Comparison of ENCODE assay signal across 14 cellular contexts in the genomic region with DNA sequence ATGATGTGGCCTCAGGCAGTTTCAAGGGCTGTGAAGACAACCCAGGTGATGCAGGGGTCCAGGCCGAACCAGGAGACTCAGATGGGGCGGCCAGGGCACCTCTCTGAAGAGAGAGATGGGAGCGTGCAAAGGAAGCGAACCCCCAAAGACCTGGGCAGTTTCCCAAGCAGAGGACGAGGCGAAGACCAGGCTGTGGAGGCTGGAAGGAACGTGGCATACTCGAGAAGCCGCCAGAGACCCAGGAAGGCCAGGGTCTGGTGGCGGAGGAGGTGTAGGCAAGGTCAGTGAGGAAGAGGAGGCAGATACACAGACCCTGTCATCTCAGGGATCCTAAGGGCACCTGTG. TPM values are rescaled to one million over a fixed set of nuclear protein-coding genes. Genes with fewer than 3 reads are reported as not detected.
DNase-seq lines count a peak whose midpoint lies in the region; ATAC-seq and TF ChIP-seq lines count a peak whose summit lies in the region.
"Had no signal": no experiment of that assay in that cellular context is flagged by ENCODE, and none has a peak within 500 bp of the region (broad histone marks: within the 10 kb centered on the region; RNA-seq: fewer than 3 reads in every experiment).

No MANE protein-coding gene starts in this region.

- no peak for TF ChIP-seq POLR2A in IMR-90 (IDR thresholded peaks at IDR 0.05; ENCODE audit: low read depth, low read length)

- CTCF ChIA-PET in IMR-90 (lab: Yijun Ruan, JAX) (interaction anchor here (0.6 kb wide), 2 partner anchors 228 to 955 kb away, joined by 3 read pairs; no protein-coding TSS in a partner anchor), Calu3 (lab: Charles Lee) (no interaction called here)

- no peak overlapping the region for H3K4me3 ChIP-seq in IMR-90 (ENCODE audit: insufficient read depth, low read depth, low read length)
- H3K4me3 ChIP-seq in RWPE2 (ENCODE audit: severe bottlenecking), result no peak overlapping the region
- no peak overlapping the region for H3K4me3 ChIP-seq in mesenchymal stem cell (ENCODE audit: insufficient read depth in 1 of 2, low read depth in 1 of 2, low read length in 2 of 2)
- H3K4me3 ChIP-seq: HAP-1 had no signal

- H2BK20ac ChIP-seq in IMR-90 (ENCODE audit: low read depth, low read length), result no peak overlapping the region

- H3K36me3 Mint-ChIP-seq in dendritic cell treated with granulocyte-macrophage colony-stimulating factor and Interleukin-4, amounts not matched to agents 40 ng/mL and 50 ng/mL, for 4 days (ENCODE audit: low read depth), result no peaks in the 10 kb centered on the region
- no peaks in the 10 kb centered on the region for H3K36me3 Mint-ChIP-seq in Calu3 (ENCODE audit: insufficient read depth, unreplicated experiment)
- H3K36me3 Mint-ChIP-seq: CD4-positive, alpha-beta memory T cell had no signal

- no peaks in the 10 kb centered on the region for H4K20me1 ChIP-seq in IMR-90 (ENCODE audit: insufficient read depth, low read length)

- H3K4me2 ChIP-seq in IMR-90 (ENCODE audit: low read depth, low read length) (no peak overlapping the region), mesenchymal stem cell (ENCODE audit: low read length, poor library complexity, severe bottlenecking) (no peak overlapping the region)

- no peak overlapping the region for H3K14ac ChIP-seq in IMR-90 (replicated peaks; ENCODE audit: low read depth, low read length)
- H3K14ac ChIP-seq in mesenchymal stem cell (ENCODE audit: low read length in 2 of 2), result no peak overlapping the region

- intact Hi-C loops in IMR-90 (cut with micrococcal nuclease), result no loop called here
- intact Hi-C loops in dendritic cell treated with granulocyte-macrophage colony-stimulating factor and Interleukin-4, amounts not matched to agents 40 ng/mL and 50 ng/mL, for 4 days (cut with micrococcal nuclease), result no loop called here
- intact Hi-C loops in Calu3 (cut with micrococcal nuclease; ENCODE audit: unreplicated experiment), result no loop called here

- H2AK5ac ChIP-seq in IMR-90 (ENCODE audit: low read depth, low read length) (peak overlapping the region; percentile 81), mesenchymal stem cell (ENCODE audit: low read length, severe bottlenecking) (peak overlapping the region; percentile 25)

- H3K27me3 Mint-ChIP-seq in dendritic cell treated with granulocyte-macrophage colony-stimulating factor and Interleukin-4, amounts not matched to agents 40 ng/mL and 50 ng/mL, for 4 days, result peaks cover 25% of the 10 kb centered on the region
- no peaks in the 10 kb centered on the region for H3K27me3 Mint-ChIP-seq in Calu3 (ENCODE audit: unreplicated experiment)
- H3K27me3 Mint-ChIP-seq: CD4-positive, alpha-beta memory T cell had no signal

- H4K91ac ChIP-seq in IMR-90 (ENCODE audit: insufficient read depth, low read depth, low read length), result peak overlapping the region; percentile 24; the same call in 1 of the 2 replicates
- no peak overlapping the region for H4K91ac ChIP-seq in mesenchymal stem cell (ENCODE audit: low read length)

- no peak overlapping the region for H3K4me3 Mint-ChIP-seq in dendritic cell treated with granulocyte-macrophage colony-stimulating factor and Interleukin-4, amounts not matched to agents 40 ng/mL and 50 ng/mL, for 4 days
- H3K4me3 Mint-ChIP-seq in Calu3 (ENCODE audit: low read depth, unreplicated experiment), result no peak overlapping the region
- H3K4me3 Mint-ChIP-seq: CD4-positive, alpha-beta memory T cell had no signal

- no peak overlapping the region for H2AK9ac ChIP-seq in IMR-90 (replicated peaks; ENCODE audit: low read depth, low read length, poor library complexity)

- peak overlapping the region; percentile 19; the same call in 1 of the 2 replicates for H3K4ac ChIP-seq in IMR-90 (ENCODE audit: low read depth, low read length)
- peak overlapping the region in 1 of 2 experiments; percentile 24 for H3K4ac ChIP-seq in mesenchymal stem cell (ENCODE audit: low read depth in 1 of 2, low read length in 2 of 2)

- peaks cover 33% of the 10 kb centered on the region for H3K4me1 ChIP-seq in IMR-90 (ENCODE audit: control insufficient read depth, insufficient read depth, low read length)
- peaks cover 33% of the 10 kb centered on the region for H3K4me1 ChIP-seq in RWPE2 (ENCODE audit: insufficient read depth, poor library complexity, severe bottlenecking)
- H3K4me1 ChIP-seq in mesenchymal stem cell (ENCODE audit: control insufficient read depth, insufficient read depth, low read depth, low read length), result peaks cover 52% of the 10 kb centered on the region
- H3K4me1 ChIP-seq: BE2C, HAP-1 had no signal

- H3K9me3 Mint-ChIP-seq in dendritic cell treated with granulocyte-macrophage colony-stimulating factor and Interleukin-4, amounts not matched to agents 40 ng/mL and 50 ng/mL, for 4 days, result no peaks in the 10 kb centered on the region
- H3K9me3 Mint-ChIP-seq in Calu3 (ENCODE audit: low read depth, unreplicated experiment), result no peaks in the 10 kb centered on the region
- H3K9me3 Mint-ChIP-seq: CD4-positive, alpha-beta memory T cell had no signal

- H3K79me1 ChIP-seq in IMR-90 (ENCODE audit: low read depth in 1 of 2, low read length in 2 of 2) (peaks cover 14 to 94% of the 10 kb centered on the region in 2 experiments), mesenchymal stem cell (replicated peaks; ENCODE audit: low read length, poor library complexity, severe bottlenecking) (peaks cover 1% of the 10 kb centered on the region)

- POLR2A ChIA-PET in IMR-90 (lab: Charles Lee; ENCODE audit: unreplicated experiment), result no interaction called here

- H3K27ac ChIP-seq in IMR-90 (ENCODE audit: insufficient read depth, low read length) (no peak overlapping the region), RWPE2 (ENCODE audit: poor library complexity, severe bottlenecking) (peak overlapping the region; percentile 100), mesenchymal stem cell (ENCODE audit: low read length, poor library complexity, severe bottlenecking) (no peak overlapping the region)
- H3K27ac ChIP-seq: C4-2B had no signal

- H3K9ac ChIP-seq in IMR-90 (ENCODE audit: low read depth, low read length), result no peak overlapping the region
- no peak overlapping the region for H3K9ac ChIP-seq in mesenchymal stem cell (ENCODE audit: low read length)

- in situ Hi-C loops in IMR-90 (cut with MboI; ENCODE audit: low sequenced_read_pairs), result no loop called here

- H3K36me3 ChIP-seq in IMR-90 (ENCODE audit: control insufficient read depth, insufficient read depth, low read length) (no peaks in the 10 kb centered on the region), RWPE2 (ENCODE audit: low read depth) (peaks cover 53% of the 10 kb centered on the region), mesenchymal stem cell (ENCODE audit: control insufficient read depth in 1 of 2, insufficient read depth in 2 of 2, low read depth in 1 of 2, low read length in 2 of 2) (peaks cover 32 to 50% of the 10 kb centered on the region in 2 experiments)
- H3K36me3 ChIP-seq: BE2C, HAP-1 had no signal

- H3K18ac ChIP-seq in IMR-90 (ENCODE audit: low read depth, low read length), result no peak overlapping the region
- H3K18ac ChIP-seq in mesenchymal stem cell (ENCODE audit: low read depth in 1 of 2, low read length in 2 of 2), result no peak overlapping the region

- peak overlapping the region; percentile 0; the same call in 1 of the 2 replicates for H2BK120ac ChIP-seq in IMR-90 (ENCODE audit: low read depth, low read length)
- H2BK120ac ChIP-seq in mesenchymal stem cell (ENCODE audit: low read depth, low read length), result no peak overlapping the region

- no peak overlapping the region for H2BK5ac ChIP-seq in IMR-90 (ENCODE audit: low read depth, low read length, poor library complexity, severe bottlenecking)
- H2BK5ac ChIP-seq in mesenchymal stem cell (ENCODE audit: low read depth, low read length, poor library complexity, severe bottlenecking), result no peak overlapping the region

- ATAC-seq in IMR-90 (ENCODE audit: low read depth) (no peak), RWPE2 (ENCODE audit: low read depth) (no peak), HG02588 (IDR thresholded peaks at IDR 0.05; ENCODE audit: unreplicated experiment) (no peak)

- H3K27me3 ChIP-seq in IMR-90 (ENCODE audit: control insufficient read depth, insufficient read depth, low read length), result no peaks in the 10 kb centered on the region
- H3K27me3 ChIP-seq in RWPE2 (ENCODE audit: insufficient read depth, poor library complexity, severe bottlenecking), result no peaks in the 10 kb centered on the region
- H3K27me3 ChIP-seq in mesenchymal stem cell (ENCODE audit: control insufficient read depth in 1 of 2, insufficient read depth in 1 of 2, low read length in 2 of 2), result no peaks in the 10 kb centered on the region
- H3K27me3 ChIP-seq: BE2C had no signal

- peak overlapping the region in 1 of 2 experiments; percentile 11 for H2BK12ac ChIP-seq in mesenchymal stem cell (ENCODE audit: low read length in 2 of 2)

- H4K8ac ChIP-seq in IMR-90 (ENCODE audit: low read depth in 2 of 2, low read length in 2 of 2), result peak overlapping the region in 1 of 2 experiments; percentile 24; a peak in 1 of 4 replicates
- H4K8ac ChIP-seq in mesenchymal stem cell (ENCODE audit: low read length), result no peak overlapping the region

- DNase-seq in IMR-90, result no peak
- DNase-seq in RWPE2 (ENCODE audit: low spot score), result peak; percentile 60
- DNase-seq in mesenchymal stem cell, result no peak
- DNase-seq in hypothalamus (lab: John Stamatoyannopoulos, UW), result no peak
- DNase-seq in Calu3, result no peak
- no peak for DNase-seq in AG08396 (ENCODE audit: low spot score)
- DNase-seq: BE2C; CD4-positive, alpha-beta memory T cell; COR-L47; GF-D8 had no signal

- H3K27ac Mint-ChIP-seq in dendritic cell treated with granulocyte-macrophage colony-stimulating factor and Interleukin-4, amounts not matched to agents 40 ng/mL and 50 ng/mL, for 4 days, result peak overlapping the region; percentile 20
- no peak overlapping the region for H3K27ac Mint-ChIP-seq in Calu3 (ENCODE audit: unreplicated experiment)

- TF ChIP-seq RAD21 in IMR-90 (IDR thresholded peaks at IDR 0.05; ENCODE audit: low read length), result no peak

- no peak overlapping the region for H4K5ac ChIP-seq in IMR-90 (ENCODE audit: low read depth, low read length)

- BruUV-seq in IMR-90 (replicated peaks; lab: Mats Ljungman, UMichigan), result no TSS peak
- no TSS peak for BruUV-seq in Calu3 (replicated peaks; lab: Mats Ljungman, UMichigan)

- dilution Hi-C loops in IMR-90 (cut with HindIII; ENCODE audit: low sequenced_read_pairs, unreplicated experiment), result no loop called here

- peaks cover 68% of the 10 kb centered on the region for H3K4me1 Mint-ChIP-seq in dendritic cell treated with granulocyte-macrophage colony-stimulating factor and Interleukin-4, amounts not matched to agents 40 ng/mL and 50 ng/mL, for 4 days (ENCODE audit: low read depth)
- no peaks in the 10 kb centered on the region for H3K4me1 Mint-ChIP-seq in Calu3 (ENCODE audit: low read depth, unreplicated experiment)

- H2AFZ ChIP-seq in IMR-90 (replicated peaks; ENCODE audit: low read length, poor library complexity) (peak overlapping the region; percentile 26), mesenchymal stem cell (ENCODE audit: low read depth, low read length) (no peak overlapping the region)

- H2BK15ac ChIP-seq in IMR-90 (ENCODE audit: low read depth, low read length) (no peak overlapping the region), mesenchymal stem cell (ENCODE audit: low read depth, poor library complexity, severe bottlenecking) (no peak overlapping the region)

- no peaks in the 10 kb centered on the region for H3K9me3 ChIP-seq in IMR-90 (ENCODE audit: control insufficient read depth, insufficient read depth, low read length)
- no peaks in the 10 kb centered on the region for H3K9me3 ChIP-seq in RWPE2 (ENCODE audit: severe bottlenecking)
- H3K9me3 ChIP-seq in mesenchymal stem cell (ENCODE audit: control insufficient read depth, low read length), result no peaks in the 10 kb centered on the region
- H3K9me3 ChIP-seq: BE2C, HAP-1 had no signal

- peaks cover 49% of the 10 kb centered on the region for H3K9me1 ChIP-seq in IMR-90 (ENCODE audit: insufficient read depth, low read length)

- no peak overlapping the region for H3K56ac ChIP-seq in IMR-90 (ENCODE audit: extremely low read depth, insufficient read depth, low read length)

- no peak overlapping the region for H3K23ac ChIP-seq in IMR-90 (ENCODE audit: low read depth, low read length)
- no peak overlapping the region for H3K23ac ChIP-seq in mesenchymal stem cell (ENCODE audit: low read length in 2 of 2)

- no peak for TF ChIP-seq CTCF in IMR-90 (conservative IDR thresholded peaks at IDR 0.05; ENCODE audit: low read depth, low read length)
- no peak for TF ChIP-seq CTCF in RWPE2 (IDR thresholded peaks at IDR 0.05; ENCODE audit: poor library complexity, severe bottlenecking)
- no peak for TF ChIP-seq CTCF in Calu3 (IDR thresholded peaks at IDR 0.05; ENCODE audit: unreplicated experiment)

- 97% methylated on average over 9 of the region's 10 CpGs; no CpG with 5 or more reads in 1 of the 2 experiments for WGBS in IMR-90 (ENCODE audit: extremely low coverage in 2 of 2, insufficient read length in 1 of 2), 2 experiments
- WGBS in mesenchymal stem cell, result 94% methylated on average over 10 of the region's 10 CpGs

RNA-seq across cellular contexts. Expression of a gene that starts 24.7 kb away (rescaled TPM):
- total RNA-seq in IMR-90 (2012; rRNA removed), result 23.8 and 26.7 TPM in 2 replicates
- polyA plus RNA-seq in IMR-90 (2012; rRNA removed), result 79.3 and 81.8 TPM in 2 replicates
- 49.1 and 65.1 TPM in 2 replicates for polyA plus RNA-seq in IMR-90 (2012; cell fraction: cytosol; rRNA removed)
- polyA plus RNA-seq in IMR-90 (2012; cell fraction: nucleus; rRNA removed; ENCODE audit: low replicate concordance), result 57.1 and 111 TPM in 2 replicates
- polyA plus RNA-seq in mesenchymal stem cell (2013, experiment 1 of 2), result 16.6 TPM
- 16.0 TPM for polyA plus RNA-seq in mesenchymal stem cell (2013, experiment 2 of 2)
- 1.3 and 4.3 TPM in 2 replicates for total RNA-seq in Calu3 (2022)
